ENCODE assay signal across 8 cellular contexts in the genomic region with DNA sequence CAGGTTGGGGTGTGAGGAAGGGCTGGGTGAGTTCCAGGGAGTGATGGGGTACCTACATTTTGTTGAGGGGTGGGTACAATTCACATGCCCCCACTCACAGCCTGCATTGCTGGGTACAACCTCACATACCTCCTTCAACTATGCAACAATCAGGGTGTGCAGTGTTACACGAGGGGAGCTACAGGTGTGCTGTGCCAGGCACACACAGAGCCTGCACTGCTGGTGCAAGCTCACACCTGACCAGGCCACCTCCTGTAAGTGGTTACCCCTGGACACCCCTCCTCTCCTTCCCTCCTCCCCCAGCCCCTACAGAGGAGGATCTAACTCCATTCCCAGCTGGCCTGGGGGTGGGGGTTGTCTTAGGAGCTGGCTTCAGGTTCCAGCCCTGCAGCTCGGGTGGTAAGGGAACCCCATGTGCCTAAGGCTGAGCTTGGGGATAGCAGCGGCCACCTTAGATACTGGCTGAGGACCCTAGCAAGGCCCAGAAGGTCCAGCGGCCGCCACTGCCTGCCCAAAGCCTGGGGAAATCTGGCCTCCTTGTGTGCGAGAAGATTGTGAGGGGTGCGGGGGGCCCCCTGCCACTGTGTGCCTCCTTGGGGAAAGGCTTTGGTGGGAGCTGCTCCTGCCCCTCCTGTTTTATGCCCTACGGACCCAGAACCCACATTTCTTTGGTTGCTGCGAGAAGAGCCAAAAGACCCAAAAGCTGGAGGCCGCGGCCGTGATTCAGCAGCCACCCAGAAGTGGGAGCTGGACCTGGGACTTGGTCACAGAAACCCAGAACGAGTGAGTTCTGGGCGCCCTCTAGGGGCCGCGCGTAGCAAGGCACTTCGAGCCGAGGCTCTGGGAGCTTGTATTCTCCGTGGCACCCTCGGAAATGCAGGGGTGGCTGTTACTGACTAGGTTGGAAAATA. TPM values are rescaled to one million over a fixed set of nuclear protein-coding genes. Genes with fewer than 3 reads are reported as not detected.
DNase-seq lines count a peak whose midpoint lies in the region; FAIRE-seq and TF ChIP-seq lines count a peak whose summit lies in the region.

No MANE protein-coding gene starts in this region.

- H3K79me2 ChIP-seq in SU-DHL-6 (ENCODE audit: insufficient read depth, low read length): no peaks in the 10 kb centered on the region

- TF ChIP-seq CTCF in GM20000 (IDR thresholded peaks at IDR 0.05; ENCODE audit: extremely low read depth, missing control alignments): peak; percentile 88
- TF ChIP-seq CTCF in SU-DHL-6 (IDR thresholded peaks at IDR 0.05; ENCODE audit: insufficient read depth, low read length, poor library complexity, severe bottlenecking): peak; percentile 92
- peak; percentile 99 for TF ChIP-seq CTCF in progenitor cell of endocrine pancreas (IDR thresholded peaks at IDR 0.05; ENCODE audit: unreplicated experiment)

- H4K20me1 ChIP-seq in SU-DHL-6 (ENCODE audit: low read depth, low read length): no peaks in the 10 kb centered on the region

- H3K4me1 Mint-ChIP-seq in progenitor cell of endocrine pancreas (ENCODE audit: low read depth): no peaks in the 10 kb centered on the region

- peak; percentile 83 for DNase-seq in Ammon's horn (ENCODE audit: low spot score)
- peak; percentile 90 for DNase-seq in GM20000 (ENCODE audit: low spot score)
- DNase-seq in NAMALWA (ENCODE audit: low spot score): peak; percentile 91
- DNase-seq in activated naive CD4-positive, alpha-beta T cell treated with anti-CD3 and anti-CD28 coated beads, Interleukin-2, amount 50 U/mL, for 16 hours: peak; percentile 83
- peak; percentile 66 to 90 (median 83) for DNase-seq in head of caudate nucleus
- DNase-seq in progenitor cell of endocrine pancreas (ENCODE audit: low spot score, unreplicated experiment): peak; percentile 81
- peak; percentile 89 for DNase-seq in urothelium cell line (ENCODE audit: low spot score)

- H3K27me3 Mint-ChIP-seq in progenitor cell of endocrine pancreas: peaks cover 97% of the 10 kb centered on the region

- no peaks in the 10 kb centered on the region for H3K9me3 Mint-ChIP-seq in progenitor cell of endocrine pancreas (ENCODE audit: low read depth)

- H3K36me3 Mint-ChIP-seq in progenitor cell of endocrine pancreas (ENCODE audit: insufficient read depth): no peaks in the 10 kb centered on the region

- H2AFZ ChIP-seq in SU-DHL-6 (ENCODE audit: low read depth, low read length, severe bottlenecking): no peak overlapping the region

- no peak overlapping the region for H3K27ac Mint-ChIP-seq in progenitor cell of endocrine pancreas

- H3F3A ChIP-seq in SU-DHL-6 (ENCODE audit: insufficient read depth): no peaks in the 10 kb centered on the region

- H3K4me3 ChIP-seq in SU-DHL-6 (ENCODE audit: insufficient read depth, low read length, poor library complexity, severe bottlenecking): no peak overlapping the region

- H3K27ac ChIP-seq in SU-DHL-6 (ENCODE audit: low read depth, low read length): no peak overlapping the region

- no peaks in the 10 kb centered on the region for H3K27me3 ChIP-seq in SU-DHL-6 (ENCODE audit: low read length)

- H3K4me3 Mint-ChIP-seq in progenitor cell of endocrine pancreas (ENCODE audit: low read depth): no peak overlapping the region

- H3K4me2 ChIP-seq in SU-DHL-6 (ENCODE audit: low read depth, low read length, poor library complexity, severe bottlenecking): no peak overlapping the region

- intact Hi-C loops in head of caudate nucleus (cut with DNase I): loop anchor here (5.0 kb wide), 1 partner anchor 45 kb away; no protein-coding TSS in a partner anchor

- no peaks in the 10 kb centered on the region for H3K9me3 ChIP-seq in SU-DHL-6 (ENCODE audit: insufficient read depth, low read length)

- H3K9me2 ChIP-seq in SU-DHL-6 (replicated peaks; ENCODE audit: insufficient read depth, low read length): no peaks in the 10 kb centered on the region

- FAIRE-seq in urothelium cell line (lab: Jason Lieb, UNC): peak; percentile 20

- no peak overlapping the region for H3K9ac ChIP-seq in SU-DHL-6 (ENCODE audit: low read length)

- H3K36me3 ChIP-seq in SU-DHL-6 (ENCODE audit: low read length): no peaks in the 10 kb centered on the region

RNA-seq across cellular contexts. Expression of a gene that starts 10.8 kb away (rescaled TPM):
- total RNA-seq in progenitor cell of endocrine pancreas: not detected in 2 replicates
